Comparison of ENCODE assay signal across 8 cellular contexts in genomic region chr4:185470503-185471195, GRCh38. TPM values are rescaled to one million over a fixed set of nuclear protein-coding genes. Genes with fewer than 3 reads are reported as not detected.
DNase-seq lines count a peak whose midpoint lies in the region; ATAC-seq and TF ChIP-seq lines count a peak whose summit lies in the region.

No MANE protein-coding gene starts in this region.

- H3K27ac Mint-ChIP-seq in activated B cell treated with CpG ODN at 0.5 μM for 24 hours (peak overlapping the region; percentile 70), memory B cell (peak overlapping the region; percentile 76)
- no peak overlapping the region for H3K27ac Mint-ChIP-seq in stimulated activated naive CD8-positive, alpha-beta T cell treated with anti-CD3 and anti-CD28 coated beads, Interleukin-15, Interleukin-2, amounts not matched to agents 100 ng/mL and 50 ng/mL, for 24 hours

- H3K9me3 Mint-ChIP-seq in activated B cell treated with CpG ODN at 0.5 μM for 24 hours: no peaks in the 10 kb centered on the region
- no peaks in the 10 kb centered on the region for H3K9me3 Mint-ChIP-seq in memory B cell
- H3K9me3 Mint-ChIP-seq in stimulated activated naive CD8-positive, alpha-beta T cell treated with anti-CD3 and anti-CD28 coated beads, Interleukin-15, Interleukin-2, amounts not matched to agents 100 ng/mL and 50 ng/mL, for 24 hours: no peaks in the 10 kb centered on the region

- H3K36me3 Mint-ChIP-seq in activated B cell treated with CpG ODN at 0.5 μM for 24 hours (ENCODE audit: low read depth) (peaks cover 2% of the 10 kb centered on the region), memory B cell (no peaks in the 10 kb centered on the region)
- no peaks in the 10 kb centered on the region for H3K36me3 Mint-ChIP-seq in stimulated activated naive CD8-positive, alpha-beta T cell treated with anti-CD3 and anti-CD28 coated beads, Interleukin-15, Interleukin-2, amounts not matched to agents 100 ng/mL and 50 ng/mL, for 24 hours (ENCODE audit: low read depth)

- no peaks in the 10 kb centered on the region for H3K27me3 ChIP-seq in KMS-11 (ENCODE audit: insufficient read depth, low read depth)

- peak overlapping the region; percentile 85 for H2AFZ ChIP-seq in KMS-11 (ENCODE audit: low read depth)

- H3K27me3 Mint-ChIP-seq in activated B cell treated with CpG ODN at 0.5 μM for 24 hours: no peaks in the 10 kb centered on the region
- no peaks in the 10 kb centered on the region for H3K27me3 Mint-ChIP-seq in memory B cell
- peaks cover 31% of the 10 kb centered on the region for H3K27me3 Mint-ChIP-seq in stimulated activated naive CD8-positive, alpha-beta T cell treated with anti-CD3 and anti-CD28 coated beads, Interleukin-15, Interleukin-2, amounts not matched to agents 100 ng/mL and 50 ng/mL, for 24 hours

- no peak overlapping the region for H3K27ac ChIP-seq in KMS-11

- POLR2A ChIA-PET in activated B cell treated with CpG ODN at 0.5 μM for 24 hours (lab: Charles Lee): interaction anchor here (1.6 kb wide), 1 partner anchor 45 kb away, joined by 5 read pairs; the partner anchor contains the start of gene UFSP2

- H3K36me3 ChIP-seq in KMS-11 (ENCODE audit: insufficient read depth): no peaks in the 10 kb centered on the region

- H3K4me2 ChIP-seq in KMS-11: peak overlapping the region; percentile 53

- ATAC-seq in activated B cell treated with CpG ODN at 0.5 μM for 24 hours (ENCODE audit: low read depth) (peak; percentile 6), memory B cell (ENCODE audit: low read depth) (peak; percentile 54), GM19452 (IDR thresholded peaks at IDR 0.05; ENCODE audit: unreplicated experiment) (no peak)

- CTCF ChIA-PET in activated B cell treated with CpG ODN at 0.5 μM for 24 hours (lab: Charles Lee): no interaction called here

- peak; percentile 30 for DNase-seq in stimulated activated CD4-positive, alpha-beta T cell treated with anti-CD3 and anti-CD28 coated beads, Interleukin-2, amount 100 ng/mL, for 4 hours (ENCODE audit: low read depth)
- DNase-seq in stimulated activated CD4-positive, alpha-beta T cell treated with anti-CD3 and anti-CD28 coated beads, Interleukin-2, amount 100 ng/mL, for 24 hours: no peak
- peak; percentile 47 for DNase-seq in activated B cell treated with CpG ODN at 0.5 μM for 24 hours
- DNase-seq in effector CD4-positive, alpha-beta T cell: peak; percentile 48
- DNase-seq in memory B cell (ENCODE audit: low spot score in 2 of 2): peak; percentile 55 to 64

- H3K9ac ChIP-seq in KMS-11: peak overlapping the region; percentile 44; the same call in 1 of the 2 replicates

- peaks cover 18% of the 10 kb centered on the region for H3K4me1 Mint-ChIP-seq in activated B cell treated with CpG ODN at 0.5 μM for 24 hours
- peaks cover 14% of the 10 kb centered on the region for H3K4me1 Mint-ChIP-seq in memory B cell
- peaks cover 10% of the 10 kb centered on the region for H3K4me1 Mint-ChIP-seq in stimulated activated naive CD8-positive, alpha-beta T cell treated with anti-CD3 and anti-CD28 coated beads, Interleukin-15, Interleukin-2, amounts not matched to agents 100 ng/mL and 50 ng/mL, for 24 hours (ENCODE audit: low read depth)

- H3K4me3 ChIP-seq in KMS-11 (IDR thresholded peaks at IDR 0.05; ENCODE audit: insufficient read depth, low read depth, low read length): no peak overlapping the region

- TF ChIP-seq CTCF in KMS-11 (conservative IDR thresholded peaks at IDR 0.05; ENCODE audit: low read depth, low read length) (no peak), activated B cell treated with CpG ODN at 0.5 μM for 24 hours (IDR thresholded peaks at IDR 0.05) (no peak)

- no peaks in the 10 kb centered on the region for H3K79me2 ChIP-seq in KMS-11 (ENCODE audit: insufficient read depth, low read depth)

- intact Hi-C loops in activated B cell treated with CpG ODN at 0.5 μM for 24 hours (cut with micrococcal nuclease): loop anchor here (1.0 to 5.0 kb wide), 14 partner anchors 45 to 1812 kb away; partner anchors contain the start of genes ACSL1, ANKRD37, CASP3 and CENPU

- H3K4me1 ChIP-seq in KMS-11 (ENCODE audit: low read depth, poor library complexity, severe bottlenecking): peaks cover 13% of the 10 kb centered on the region

- no peaks in the 10 kb centered on the region for H4K20me1 ChIP-seq in KMS-11 (ENCODE audit: insufficient read depth)

- H3K4me3 Mint-ChIP-seq in activated B cell treated with CpG ODN at 0.5 μM for 24 hours: peak overlapping the region; percentile 86
- peak overlapping the region; percentile 79 for H3K4me3 Mint-ChIP-seq in memory B cell
- H3K4me3 Mint-ChIP-seq in stimulated activated naive CD8-positive, alpha-beta T cell treated with anti-CD3 and anti-CD28 coated beads, Interleukin-15, Interleukin-2, amounts not matched to agents 100 ng/mL and 50 ng/mL, for 24 hours: peak overlapping the region; percentile 77

RNA-seq across cellular contexts. Expression of gene CCDC110, which starts 0.9 kb away (rescaled TPM):
- total RNA-seq in activated B cell treated with CpG ODN at 0.5 μM for 24 hours: 0.33 and 0.71 TPM in 2 replicates

RNA-seq across cellular contexts. Expression of gene UFSP2, which starts 44.9 kb away (rescaled TPM):
- total RNA-seq in activated B cell treated with CpG ODN at 0.5 μM for 24 hours: 20.1 and 21.6 TPM in 2 replicates

Comparison
In these comparisons a context has a peak if more than half of its experiments do, and no peak if none do; other contexts are left out.
1. DNase-seq: peak in stimulated activated CD4-positive, alpha-beta T cell treated with anti-CD3 and anti-CD28 coated beads, Interleukin-2, amount 100 ng/mL, for 4 hours (single experiment), activated B cell treated with CpG ODN at 0.5 μM for 24 hours (single experiment), effector CD4-positive, alpha-beta T cell (single experiment) and memory B cell (2 of 2); none in stimulated activated CD4-positive, alpha-beta T cell treated with anti-CD3 and anti-CD28 coated beads, Interleukin-2, amount 100 ng/mL, for 24 hours (0 of 2).
2. Peak in every context shown above with its lines, with median percentiles within 50 percentile points of each other: H3K4me3 Mint-ChIP-seq.